Comparison of ENCODE assay signal across 9 cellular contexts in the genomic region with DNA sequence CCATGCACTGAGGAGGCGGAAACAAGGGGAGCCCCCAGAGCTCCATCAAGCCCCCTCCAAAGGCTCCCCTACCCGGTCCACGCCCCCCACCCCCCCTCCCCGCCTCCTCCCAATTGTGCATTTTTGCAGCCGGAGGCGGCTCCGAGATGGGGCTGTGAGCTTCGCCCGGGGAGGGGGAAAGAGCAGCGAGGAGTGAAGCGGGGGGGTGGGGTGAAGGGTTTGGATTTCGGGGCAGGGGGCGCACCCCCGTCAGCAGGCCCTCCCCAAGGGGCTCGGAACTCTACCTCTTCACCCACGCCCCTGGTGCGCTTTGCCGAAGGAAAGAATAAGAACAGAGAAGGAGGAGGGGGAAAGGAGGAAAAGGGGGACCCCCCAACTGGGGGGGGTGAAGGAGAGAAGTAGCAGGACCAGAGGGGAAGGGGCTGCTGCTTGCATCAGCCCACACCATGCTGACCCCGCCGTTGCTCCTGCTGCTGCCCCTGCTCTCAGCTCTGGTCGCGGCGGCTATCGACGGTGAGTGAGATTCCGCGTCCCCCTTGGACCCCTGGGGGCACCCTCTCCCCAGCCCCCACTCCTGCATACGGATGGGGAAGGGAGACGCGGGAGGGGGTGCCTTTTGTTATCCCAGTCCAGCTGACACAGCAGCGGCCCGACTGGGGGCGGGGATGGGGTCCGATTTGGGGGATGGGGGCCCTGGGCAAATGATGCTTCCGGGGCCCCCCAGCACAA. TPM values are rescaled to one million over a fixed set of nuclear protein-coding genes. Genes with fewer than 3 reads are reported as not detected.
A peak's percentile ranks its signal among the peaks of the same experiment; 100 is the strongest.
DNase-seq lines count a peak whose midpoint lies in the region; ATAC-seq and TF ChIP-seq lines count a peak whose summit lies in the region.
"Had no signal": no experiment of that assay in that cellular context is flagged by ENCODE, and none has a peak within 500 bp of the region (broad histone marks: within the 10 kb centered on the region; RNA-seq: fewer than 3 reads in every experiment).

No MANE protein-coding gene starts in this region.

- ATAC-seq in T-helper 17 cell (no peak), GM21717 (IDR thresholded peaks at IDR 0.05; ENCODE audit: unreplicated experiment) (no peak)

- H3K27me3 Mint-ChIP-seq in T-helper 17 cell = no peaks in the 10 kb centered on the region

- WGBS in sigmoid colon, 2 donors = 2 to 4% methylated on average over 35 of the region's 35 CpGs

- H3K27ac ChIP-seq in left ventricle myocardium inferior (replicated peaks) = peak overlapping the region; percentile 99
- peak overlapping the region; percentile 92 to 99 (median 98) for H3K27ac ChIP-seq in sigmoid colon

- no peaks in the 10 kb centered on the region for H3K36me3 ChIP-seq in H7 (replicated peaks; ENCODE audit: control insufficient read depth, insufficient read depth, low read length)
- H3K36me3 ChIP-seq in left ventricle myocardium inferior = no peaks in the 10 kb centered on the region
- no peaks in the 10 kb centered on the region for H3K36me3 ChIP-seq in sigmoid colon

- TF ChIP-seq CTCF in left ventricle myocardium inferior (IDR thresholded peaks at IDR 0.05; ENCODE audit: borderline replicate concordance) (no peak), sigmoid colon (IDR thresholded peaks at IDR 0.05) (no peak)

- peaks cover 4% of the 10 kb centered on the region for H3K36me3 Mint-ChIP-seq in T-helper 17 cell (ENCODE audit: low read depth)

- H3K4me1 ChIP-seq in left ventricle myocardium inferior (peaks cover 63% of the 10 kb centered on the region), sigmoid colon (peaks cover 0 to 54% (median 47%) of the 10 kb centered on the region in 4 donors)

- H3K4me3 ChIP-seq in H7 (ENCODE audit: insufficient read depth, low read depth, low read length) = peak overlapping the region; percentile 87
- H3K4me3 ChIP-seq in left ventricle myocardium inferior = peak overlapping the region; percentile 91
- H3K4me3 ChIP-seq in sigmoid colon = peak overlapping the region; percentile 68 to 93 (median 80)

- no peaks in the 10 kb centered on the region for H3K27me3 ChIP-seq in H7 (ENCODE audit: control insufficient read depth, insufficient read depth, low read length)
- no peaks in the 10 kb centered on the region for H3K27me3 ChIP-seq in left ventricle myocardium inferior (ENCODE audit: low read depth)
- no peaks in the 10 kb centered on the region for H3K27me3 ChIP-seq in sigmoid colon

- no peak for TF ChIP-seq EP300 in sigmoid colon (IDR thresholded peaks at IDR 0.05)

- peak overlapping the region; percentile 97 for H3K4me3 Mint-ChIP-seq in T-helper 17 cell

- H3K9me3 ChIP-seq in T-helper 17 cell (ENCODE audit: control insufficient read depth, low read length, poor library complexity, severe bottlenecking) (no peaks in the 10 kb centered on the region), left ventricle myocardium inferior (replicated peaks) (no peaks in the 10 kb centered on the region), sigmoid colon (no peaks in the 10 kb centered on the region)

- H3K27ac Mint-ChIP-seq in T-helper 17 cell = peak overlapping the region; percentile 43

- intact Hi-C loops in left ventricle myocardium inferior (cut with micrococcal nuclease) = no loop called here
- intact Hi-C loops in sigmoid colon (cut with DNase I) = loop anchor here (5.0 kb wide), 1 partner anchor 56 kb away; no protein-coding TSS in a partner anchor

- DNase-seq in H7 (peak; percentile 89), T-helper 17 cell (no peak), left ventricle myocardium inferior (no peak), sigmoid colon (peak; percentile 72), HuH-7.5 (ENCODE audit: low spot score) (no peak), NCI-H1694 treated with DMSO at 0.1 percent for 48 hours (lab: John Stamatoyannopoulos, UW) (no peak), H4 (ENCODE audit: low spot score) (no peak)

- TF ChIP-seq POLR2A in sigmoid colon (IDR thresholded peaks at IDR 0.05) = no peak

- H3K4me1 Mint-ChIP-seq in T-helper 17 cell = peaks cover 9% of the 10 kb centered on the region

RNA-seq across cellular contexts. Expression of gene LRP1, which starts 0.4 kb away (rescaled TPM):
- 17.3 and 23.9 TPM in 2 replicates for total RNA-seq in H7 (2014; rRNA removed; shearing (Covaris generic))
- total RNA-seq in T-helper 17 cell (10 to 100 TPM in 1 of 2 donors, 1 to 10 TPM in 1; 3.8 to 11.6 TPM), left ventricle myocardium inferior (61.0 TPM), sigmoid colon (100 to 1,000 TPM; 147 to 262 (median 204) TPM)
- polyA plus RNA-seq in sigmoid colon = 10 to 100 TPM; 11.4 to 57.9 (median 14.1) TPM
- 5.8 and 6.5 TPM in 2 replicates for total RNA-seq in H4 (2014; rRNA removed; shearing (Covaris generic))

RNA-seq across cellular contexts. Expression of gene STAT6, which starts 17.5 kb away (rescaled TPM):
- 43.5 and 51.5 TPM in 2 replicates for total RNA-seq in H7 (2014; rRNA removed; shearing (Covaris generic))
- total RNA-seq in T-helper 17 cell = 100 to 1,000 TPM; 205 to 253 TPM
- 46.2 TPM for total RNA-seq in left ventricle myocardium inferior
- 100 to 1,000 TPM; 105 to 163 (median 113) TPM for total RNA-seq in sigmoid colon
- 100 to 1,000 TPM in 2 of 3 donors, 10 to 100 TPM in 1; 66.1 to 210 (median 123) TPM for polyA plus RNA-seq in sigmoid colon
- 9.3 and 17.9 TPM in 2 replicates for total RNA-seq in H4 (2014; rRNA removed; shearing (Covaris generic))
- total RNA-seq: M059J had no signal

RNA-seq across cellular contexts. Expression of gene LRP1-AS, which starts 18.7 kb away (rescaled TPM):
- not detected in 2 replicates for total RNA-seq in H7 (2014; rRNA removed; shearing (Covaris generic))
- not detected for total RNA-seq in T-helper 17 cell
- total RNA-seq in left ventricle myocardium inferior = not detected
- total RNA-seq in sigmoid colon = not detected
- polyA plus RNA-seq in sigmoid colon = not detected
- not detected in 2 replicates for total RNA-seq in H4 (2014; rRNA removed; shearing (Covaris generic))
- total RNA-seq: M059J had no signal

RNA-seq across cellular contexts. Expression of gene NAB2, which starts 39.8 kb away (rescaled TPM):
- 19.0 and 20.8 TPM in 2 replicates for total RNA-seq in H7 (2014; rRNA removed; shearing (Covaris generic))
- total RNA-seq in T-helper 17 cell = 1 to 10 TPM; 4.0 to 5.0 TPM
- 10.1 TPM for total RNA-seq in left ventricle myocardium inferior
- total RNA-seq in sigmoid colon = 10 to 100 TPM; 24.8 to 28.9 (median 27.4) TPM
- polyA plus RNA-seq in sigmoid colon = 1 to 10 TPM; 2.5 to 9.5 (median 5.4) TPM
- 16.5 and 20.2 TPM in 2 replicates for total RNA-seq in H4 (2014; rRNA removed; shearing (Covaris generic))

RNA-seq across cellular contexts. Expression of gene NEMP1, which starts 50.1 kb away (rescaled TPM):
- 22.6 and 30.6 TPM in 2 replicates for total RNA-seq in H7 (2014; rRNA removed; shearing (Covaris generic))
- total RNA-seq in T-helper 17 cell (10 to 100 TPM; 12.2 to 14.1 TPM), left ventricle myocardium inferior (3.3 TPM), sigmoid colon (10 to 100 TPM; 11.5 to 13.6 (median 12.7) TPM)
- 1 to 10 TPM in 1 of 3 donors, under 1 TPM in 2; 0.60 to 6.2 (median 0.92) TPM for polyA plus RNA-seq in sigmoid colon
- total RNA-seq in H4 (2014; rRNA removed; shearing (Covaris generic)) = 10.5 and 18.0 TPM in 2 replicates

Comparison
In these comparisons a context has a peak if more than half of its experiments do, and no peak if none do; other contexts are left out.
1. DNase-seq: peak in H7 (single experiment) and sigmoid colon (single experiment); none in T-helper 17 cell (0 of 3), left ventricle myocardium inferior (single experiment), HuH-7.5 (single experiment), NCI-H1694 treated with DMSO at 0.1 percent for 48 hours (single experiment) and H4 (single experiment).
2. Peak in every context shown above with its lines, with median percentiles within 50 percentile points of each other: H3K4me3 ChIP-seq.